2 cellular contexts compared by ENCODE assay signal in genomic region chr16:89150090-89150835, GRCh38.
TF ChIP-seq lines count a peak whose summit lies in the region.

No MANE protein-coding gene starts in this region.

TF ChIP-seq in SK-N-SH, 30 proteins besides CTCF, POLR2A, EP300 and RAD21:
- TF ChIP-seq FOSL2 (IDR thresholded peaks at IDR 0.05; ENCODE audit: borderline replicate concordance, low read depth) (no peak), MAX (IDR thresholded peaks at IDR 0.05; ENCODE audit: low read depth) (no peak), FOXJ3 (CRISPR knock-in tag; IDR thresholded peaks at IDR 0.05) (no peak), GABPA (IDR thresholded peaks at IDR 0.05; ENCODE audit: low read depth) (no peak), TEAD4 (IDR thresholded peaks at IDR 0.05; ENCODE audit: borderline replicate concordance, insufficient read depth) (no peak), YY1 (IDR thresholded peaks at IDR 0.05; ENCODE audit: low read depth) (no peak), PBX3 (IDR thresholded peaks at IDR 0.05) (no peak), TCF12 (IDR thresholded peaks at IDR 0.05) (no peak), CHD2 (IDR thresholded peaks at IDR 0.05; ENCODE audit: low read length, partially characterized antibody) (no peak), USF1 (IDR thresholded peaks at IDR 0.05; ENCODE audit: borderline replicate concordance, low read depth) (no peak), RFX5 (IDR thresholded peaks at IDR 0.05; ENCODE audit: low read length) (no peak), RXRA (IDR thresholded peaks at IDR 0.05; ENCODE audit: borderline replicate concordance, low read depth) (no peak)

TF ChIP-seq in SK-N-SH treated with all-trans-retinoic acid at 6 μM for 48 hours, 23 proteins besides CTCF, POLR2A, EP300 and RAD21:
- TF ChIP-seq SNAI2 (CRISPR knock-in tag; IDR thresholded peaks at IDR 0.05) = no peak
